ENCODE assay signal across 15 cellular contexts in the genomic region with DNA sequence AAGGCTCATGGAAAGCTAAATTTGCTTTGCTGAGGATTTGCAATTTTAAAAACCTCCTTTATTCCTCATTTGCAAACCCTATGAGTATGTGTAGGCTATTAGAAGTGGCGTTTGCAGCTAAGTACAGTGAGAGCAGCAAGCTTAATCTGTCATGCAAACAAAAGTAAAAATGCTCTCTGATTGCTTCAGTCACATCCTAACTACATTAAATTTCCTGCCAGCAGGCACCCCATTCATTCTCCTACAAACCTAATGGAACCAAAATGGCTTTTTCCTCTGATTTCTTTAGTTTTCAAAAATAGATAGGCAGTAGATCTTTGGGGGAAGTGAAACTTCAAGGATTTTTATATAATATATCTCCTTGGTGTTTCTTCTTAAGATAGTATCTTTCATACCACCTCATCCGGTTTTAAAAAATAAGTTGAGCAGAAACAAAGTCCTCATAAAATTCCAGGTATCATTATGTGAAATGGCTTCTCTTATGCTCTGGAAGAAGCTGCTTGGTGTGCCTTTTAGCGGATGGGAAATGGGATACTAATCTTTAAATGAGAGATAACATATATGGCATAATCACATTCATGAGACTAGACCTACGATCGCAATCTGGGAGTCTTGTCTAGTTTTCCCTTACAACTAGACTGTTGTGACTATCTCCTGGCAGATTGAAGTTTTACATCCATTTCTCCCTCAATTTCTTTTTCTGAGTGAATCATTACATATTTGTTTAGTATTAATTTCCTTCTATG.
"Had no signal": no experiment of that assay in that cellular context is flagged by ENCODE, and none has a peak within 500 bp of the region (broad histone marks: within the 10 kb centered on the region; RNA-seq: fewer than 3 reads in every experiment).

No MANE protein-coding gene starts in this region.

- H3K4me3 ChIP-seq: prostate gland, sigmoid colon, spleen, thoracic aorta had no signal

- H3K9me3 ChIP-seq: prostate gland, sigmoid colon, spleen, thoracic aorta had no signal

- ATAC-seq: activated CD4-positive, alpha-beta T cell treated with anti-CD3 and anti-CD28 coated beads for 36 hours; activated T-cell treated with anti-CD3 and anti-CD28 coated beads, Interleukin-2, amount 50 U/mL, for 4 hours had no signal

- H3K4me1 ChIP-seq: sigmoid colon, spleen had no signal

- H3K27ac ChIP-seq: foreskin keratinocyte, sigmoid colon, spleen, thoracic aorta had no signal

- DNase-seq: activated CD4-positive, alpha-beta memory T cell treated with anti-CD3 and anti-CD28 coated beads, Interleukin-2, amount 10 ng/mL, durations not matched to agents 7 days and 5 days; activated CD4-positive, alpha-beta T cell treated with anti-CD3 and anti-CD28 coated beads for 36 hours; activated effector memory CD4-positive, alpha-beta T cell treated with anti-CD3 and anti-CD28 coated beads, Interleukin-2, amount 50 U/mL, for 16 hours; activated T-cell treated with anti-CD3 and anti-CD28 coated beads, Interleukin-2, amount 50 U/mL, for 4 hours; amniotic stem cell; central memory CD4-positive, alpha-beta T cell; effector CD8-positive, alpha-beta T cell; foreskin keratinocyte; nephron progenitor cell; sigmoid colon; spleen; T-helper 1 cell; T1000 had no signal

- H3K36me3 ChIP-seq: prostate gland had no signal

- H3K27me3 ChIP-seq: foreskin keratinocyte, sigmoid colon, spleen had no signal
